Comparison of ENCODE assay signal across 18 cellular contexts in the genomic region with DNA sequence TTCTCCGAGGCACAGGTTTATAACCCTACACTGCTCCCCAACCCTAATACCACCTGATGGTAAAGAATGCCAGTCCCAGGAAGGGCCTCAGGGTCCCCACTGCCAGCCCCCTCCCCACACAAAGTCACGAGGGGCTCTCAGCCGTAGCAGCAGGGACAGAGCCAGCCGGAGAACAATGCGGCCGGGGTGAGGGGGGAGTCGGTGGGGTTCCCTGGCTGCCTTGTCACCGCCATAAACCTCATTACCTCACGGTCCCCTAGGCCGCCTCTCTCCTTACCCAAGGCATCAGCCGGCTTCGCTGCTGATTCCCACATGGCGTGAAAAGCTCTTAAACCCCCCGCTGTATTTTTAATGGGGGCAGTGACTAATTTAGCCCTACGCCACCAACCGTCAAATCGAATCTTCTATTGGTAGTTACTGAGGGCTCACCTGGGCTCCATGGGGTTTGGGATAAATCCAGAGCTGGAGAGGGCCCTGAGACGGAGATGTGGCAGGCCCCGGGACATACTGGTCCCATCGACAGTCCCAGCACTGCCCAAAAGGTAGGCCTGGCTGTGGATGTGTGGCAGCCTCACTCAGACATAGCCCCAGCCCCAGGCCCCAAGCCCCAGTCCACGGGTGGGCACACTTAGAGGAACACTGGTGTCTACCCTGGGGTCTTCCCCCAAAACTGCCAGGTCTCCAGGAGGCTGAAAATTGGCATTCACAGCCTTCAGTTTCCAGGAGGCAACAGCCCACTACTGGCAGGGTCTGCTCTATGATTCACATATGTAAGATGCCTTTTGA.
"Had no signal": no experiment of that assay in that cellular context is flagged by ENCODE, and none has a peak within 500 bp of the region (broad histone marks: within the 10 kb centered on the region; RNA-seq: fewer than 3 reads in every experiment).

No MANE protein-coding gene starts in this region.

- H3K27me3 Mint-ChIP-seq: central memory CD8-positive, alpha-beta T cell had no signal

- H3K27me3 ChIP-seq: colonic mucosa, esophagus muscularis mucosa, gastrocnemius medialis had no signal

- H3K9me3 Mint-ChIP-seq: activated CD4-positive, alpha-beta memory T cell treated with anti-CD3 and anti-CD28 coated beads for 36 hours; activated naive CD4-positive, alpha-beta T cell treated with anti-CD3 and anti-CD28 coated beads, Interleukin-2, amount 50 U/mL, for 72 hours; central memory CD8-positive, alpha-beta T cell; effector memory CD8-positive, alpha-beta T cell; nephron had no signal

- H3K4me1 ChIP-seq: colonic mucosa had no signal

- H3K36me3 Mint-ChIP-seq: activated CD4-positive, alpha-beta memory T cell treated with anti-CD3 and anti-CD28 coated beads for 36 hours; activated naive CD4-positive, alpha-beta T cell treated with anti-CD3 and anti-CD28 coated beads, Interleukin-2, amount 50 U/mL, for 72 hours; memory B cell; WTC11 had no signal

- H3K4me1 Mint-ChIP-seq: central memory CD8-positive, alpha-beta T cell had no signal

- H3K4me3 Mint-ChIP-seq: activated CD4-positive, alpha-beta memory T cell treated with anti-CD3 and anti-CD28 coated beads for 36 hours; central memory CD8-positive, alpha-beta T cell; effector memory CD8-positive, alpha-beta T cell; memory B cell; nephron; WTC11 had no signal

- H3K27ac Mint-ChIP-seq: activated CD4-positive, alpha-beta memory T cell treated with anti-CD3 and anti-CD28 coated beads for 36 hours; activated naive CD4-positive, alpha-beta T cell treated with anti-CD3 and anti-CD28 coated beads, Interleukin-2, amount 50 U/mL, for 72 hours; effector memory CD8-positive, alpha-beta T cell; memory B cell; nephron; WTC11 had no signal

- ATAC-seq: activated naive CD4-positive, alpha-beta T cell treated with anti-CD3 and anti-CD28 coated beads, Interleukin-2, amount 50 U/mL, for 72 hours; effector memory CD8-positive, alpha-beta T cell; gastrocnemius medialis; left ventricle myocardium superior; stimulated activated naive CD8-positive, alpha-beta T cell treated with anti-CD3 and anti-CD28 coated beads, Interleukin-15, Interleukin-2, amounts not matched to agents 100 U/mL and 50 U/mL, for 24 hours; WTC11 had no signal

- DNase-seq: activated CD4-positive, alpha-beta memory T cell treated with anti-CD3 and anti-CD28 coated beads for 36 hours; activated CD4-positive, alpha-beta T cell treated with anti-CD3 and anti-CD28 coated beads for 48 hours; colonic mucosa; effector memory CD8-positive, alpha-beta T cell; gastrocnemius medialis; hypothalamus; left ventricle myocardium superior; nucleus accumbens; stimulated activated CD4-positive, alpha-beta T cell treated with anti-CD3 and anti-CD28 coated beads, Interleukin-4, amount 100 ng/mL, for 24 hours; stimulated activated naive CD8-positive, alpha-beta T cell treated with anti-CD3 and anti-CD28 coated beads, Interleukin-15, Interleukin-2, amounts not matched to agents 100 U/mL and 50 U/mL, for 24 hours; T-helper 9 cell had no signal

- H3K4me3 ChIP-seq: colonic mucosa, dorsolateral prefrontal cortex, esophagus muscularis mucosa, gastrocnemius medialis had no signal

- H3K27ac ChIP-seq: colonic mucosa, dorsolateral prefrontal cortex, esophagus muscularis mucosa, gastrocnemius medialis had no signal

- H3K36me3 ChIP-seq: colonic mucosa, gastrocnemius medialis had no signal

- H3K9me3 ChIP-seq: colonic mucosa, esophagus muscularis mucosa, gastrocnemius medialis had no signal
